In genomic region chr11:2963112-2963754, GRCh38 we compare ENCODE assay signal across 22 cellular contexts. TPM values are rescaled to one million over a fixed set of nuclear protein-coding genes. Genes with fewer than 3 reads are reported as not detected.
DNase-seq lines count a peak whose midpoint lies in the region; ATAC-seq and TF ChIP-seq lines count a peak whose summit lies in the region.
"Had no signal": no experiment of that assay in that cellular context is flagged by ENCODE, and none has a peak within 500 bp of the region (broad histone marks: within the 10 kb centered on the region; RNA-seq: fewer than 3 reads in every experiment).

No MANE protein-coding gene starts in this region.

- H2BK12ac ChIP-seq in mesenchymal stem cell (ENCODE audit: low read length in 2 of 2) = no peak overlapping the region

- POLR2A ChIA-PET in activated CD8-positive, alpha-beta T cell treated with anti-CD3 and anti-CD28 coated beads for 36 hours (lab: Charles Lee) = interaction anchor here (1.0 to 1.3 kb wide), 2 partner anchors 18 to 74 kb away, joined by 3 to 5 read pairs; no protein-coding TSS in a partner anchor

- no peak overlapping the region for H2BK5ac ChIP-seq in mesenchymal stem cell (ENCODE audit: low read depth, low read length, poor library complexity, severe bottlenecking)

- H3K23ac ChIP-seq in mesenchymal stem cell (ENCODE audit: low read length in 2 of 2) = no peak overlapping the region

- no peaks in the 10 kb centered on the region for H3K9me3 Mint-ChIP-seq in activated T-cell treated with anti-CD3 and anti-CD28 coated beads, Interleukin-2, amount 50 U/mL, for 72 hours
- no peaks in the 10 kb centered on the region for H3K9me3 Mint-ChIP-seq in activated T-cell treated with anti-CD3 and anti-CD28 coated beads, Interleukin-2, amount 50 U/mL, for 4 hours
- H3K9me3 Mint-ChIP-seq in CD4-positive, CD25-positive, alpha-beta regulatory T cell = no peaks in the 10 kb centered on the region
- no peaks in the 10 kb centered on the region for H3K9me3 Mint-ChIP-seq in activated CD8-positive, alpha-beta T cell treated with anti-CD3 and anti-CD28 coated beads for 36 hours
- no peaks in the 10 kb centered on the region for H3K9me3 Mint-ChIP-seq in nephron progenitor cell
- H3K9me3 Mint-ChIP-seq: T-helper 1 cell treated with Interleukin-12 subunit alpha and Interleukin-12 subunit beta and Interleukin-4 antibody, amounts not matched to agents 30 μg/mL and 1 μg/mL, for 36 hours had no signal

- H3K4ac ChIP-seq in mesenchymal stem cell (ENCODE audit: low read depth in 1 of 2, low read length in 2 of 2) = no peak overlapping the region

- no peak overlapping the region for H3K9ac ChIP-seq in mesenchymal stem cell (ENCODE audit: low read length)

- no peaks in the 10 kb centered on the region for H3K27me3 Mint-ChIP-seq in activated T-cell treated with anti-CD3 and anti-CD28 coated beads, Interleukin-2, amount 50 U/mL, for 72 hours (ENCODE audit: low read depth)
- H3K27me3 Mint-ChIP-seq in activated T-cell treated with anti-CD3 and anti-CD28 coated beads, Interleukin-2, amount 50 U/mL, for 4 hours (ENCODE audit: low read depth) = no peaks in the 10 kb centered on the region
- no peaks in the 10 kb centered on the region for H3K27me3 Mint-ChIP-seq in CD4-positive, CD25-positive, alpha-beta regulatory T cell
- no peaks in the 10 kb centered on the region for H3K27me3 Mint-ChIP-seq in activated CD8-positive, alpha-beta T cell treated with anti-CD3 and anti-CD28 coated beads for 36 hours
- H3K27me3 Mint-ChIP-seq in nephron progenitor cell (ENCODE audit: low read depth, poor library complexity) = no peaks in the 10 kb centered on the region

- no peak overlapping the region for H2BK15ac ChIP-seq in mesenchymal stem cell (ENCODE audit: low read depth, poor library complexity, severe bottlenecking)

- H3K27ac Mint-ChIP-seq in activated T-cell treated with anti-CD3 and anti-CD28 coated beads, Interleukin-2, amount 50 U/mL, for 72 hours = peak overlapping the region; percentile 77
- peak overlapping the region in 2 of 3 donors; percentile 27 to 35 for H3K27ac Mint-ChIP-seq in CD4-positive, CD25-positive, alpha-beta regulatory T cell
- peak overlapping the region; percentile 61 for H3K27ac Mint-ChIP-seq in activated CD8-positive, alpha-beta T cell treated with anti-CD3 and anti-CD28 coated beads for 36 hours
- H3K27ac Mint-ChIP-seq in nephron progenitor cell = no peak overlapping the region
- H3K27ac Mint-ChIP-seq: T-helper 1 cell treated with Interleukin-12 subunit alpha and Interleukin-12 subunit beta and Interleukin-4 antibody, amounts not matched to agents 30 μg/mL and 1 μg/mL, for 36 hours had no signal

- H3K4me1 ChIP-seq in CD4-positive, CD25-positive, alpha-beta regulatory T cell (ENCODE audit: control insufficient read depth, insufficient read depth, low read length, poor library complexity, severe bottlenecking) = no peaks in the 10 kb centered on the region
- peaks cover 5% of the 10 kb centered on the region for H3K4me1 ChIP-seq in mesenchymal stem cell (ENCODE audit: control insufficient read depth, insufficient read depth, low read depth, low read length)
- H3K4me1 ChIP-seq: BE2C had no signal

- peak; percentile 14 to 16 for ATAC-seq in activated T-cell treated with anti-CD3 and anti-CD28 coated beads, Interleukin-2, amount 50 U/mL, for 72 hours (replicated peaks in 1 of 2)
- no peak for ATAC-seq in activated T-cell treated with anti-CD3 and anti-CD28 coated beads, Interleukin-2, amount 50 U/mL, for 4 hours
- peak in 1 of 2 donors; percentile 37 for ATAC-seq in CD4-positive, CD25-positive, alpha-beta regulatory T cell (ENCODE audit: low read depth in 2 of 2)
- no peak for ATAC-seq in activated CD8-positive, alpha-beta T cell treated with anti-CD3 and anti-CD28 coated beads for 36 hours
- ATAC-seq in GM18861 (IDR thresholded peaks at IDR 0.05; ENCODE audit: unreplicated experiment) = no peak

- H3K36me3 Mint-ChIP-seq in activated T-cell treated with anti-CD3 and anti-CD28 coated beads, Interleukin-2, amount 50 U/mL, for 72 hours (ENCODE audit: insufficient read depth in 2 of 2) = peaks cover 21 to 68% of the 10 kb centered on the region in 2 donors
- peaks cover 72% of the 10 kb centered on the region for H3K36me3 Mint-ChIP-seq in activated T-cell treated with anti-CD3 and anti-CD28 coated beads, Interleukin-2, amount 50 U/mL, for 4 hours (ENCODE audit: insufficient read depth)
- peaks cover 82% of the 10 kb centered on the region for H3K36me3 Mint-ChIP-seq in CD4-positive, CD25-positive, alpha-beta regulatory T cell
- H3K36me3 Mint-ChIP-seq in activated CD8-positive, alpha-beta T cell treated with anti-CD3 and anti-CD28 coated beads for 36 hours (ENCODE audit: low read depth) = peaks cover 82% of the 10 kb centered on the region
- H3K36me3 Mint-ChIP-seq in nephron progenitor cell (ENCODE audit: low read depth) = peaks cover 91% of the 10 kb centered on the region

- H3K14ac ChIP-seq in mesenchymal stem cell (ENCODE audit: low read length in 2 of 2) = no peak overlapping the region

- H2AFZ ChIP-seq in mesenchymal stem cell (ENCODE audit: low read depth, low read length) = no peak overlapping the region

- H3K79me1 ChIP-seq in mesenchymal stem cell (replicated peaks; ENCODE audit: low read length, poor library complexity, severe bottlenecking) = peaks cover 40% of the 10 kb centered on the region

- no peak overlapping the region for H3K18ac ChIP-seq in mesenchymal stem cell (ENCODE audit: low read depth in 1 of 2, low read length in 2 of 2)

- no peaks in the 10 kb centered on the region for H3K27me3 ChIP-seq in CD4-positive, CD25-positive, alpha-beta regulatory T cell (ENCODE audit: control insufficient read depth, insufficient read depth, low read length)
- no peaks in the 10 kb centered on the region for H3K27me3 ChIP-seq in mesenchymal stem cell (ENCODE audit: control insufficient read depth in 1 of 2, insufficient read depth in 1 of 2, low read length in 2 of 2)
- H3K27me3 ChIP-seq: BE2C, dorsolateral prefrontal cortex, heart left ventricle, testis had no signal

- 93% methylated on average over 7 of the region's 7 CpGs for WGBS in mesenchymal stem cell

- H3K4me3 Mint-ChIP-seq in activated T-cell treated with anti-CD3 and anti-CD28 coated beads, Interleukin-2, amount 50 U/mL, for 72 hours = no peak overlapping the region
- no peak overlapping the region for H3K4me3 Mint-ChIP-seq in activated T-cell treated with anti-CD3 and anti-CD28 coated beads, Interleukin-2, amount 50 U/mL, for 4 hours
- no peak overlapping the region for H3K4me3 Mint-ChIP-seq in CD4-positive, CD25-positive, alpha-beta regulatory T cell
- H3K4me3 Mint-ChIP-seq in activated CD8-positive, alpha-beta T cell treated with anti-CD3 and anti-CD28 coated beads for 36 hours = no peak overlapping the region
- no peak overlapping the region for H3K4me3 Mint-ChIP-seq in nephron progenitor cell
- H3K4me3 Mint-ChIP-seq: T-helper 1 cell treated with Interleukin-12 subunit alpha and Interleukin-12 subunit beta and Interleukin-4 antibody, amounts not matched to agents 30 μg/mL and 1 μg/mL, for 36 hours had no signal

- H3K4me3 ChIP-seq in CD4-positive, CD25-positive, alpha-beta regulatory T cell (ENCODE audit: low read depth, low read length) = no peak overlapping the region
- H3K4me3 ChIP-seq in mesenchymal stem cell (ENCODE audit: insufficient read depth in 1 of 2, low read depth in 1 of 2, low read length in 2 of 2) = no peak overlapping the region
- H3K4me3 ChIP-seq: dorsolateral prefrontal cortex, HAP-1, heart left ventricle, SK-N-MC, testis had no signal

- H3K36me3 ChIP-seq in CD4-positive, CD25-positive, alpha-beta regulatory T cell (ENCODE audit: control insufficient read depth, insufficient read depth, low read length) = peaks cover 96% of the 10 kb centered on the region
- H3K36me3 ChIP-seq in mesenchymal stem cell (ENCODE audit: control insufficient read depth in 1 of 2, insufficient read depth in 2 of 2, low read depth in 1 of 2, low read length in 2 of 2) = peaks cover 56 to 94% of the 10 kb centered on the region in 2 experiments

- intact Hi-C loops in activated CD8-positive, alpha-beta T cell treated with anti-CD3 and anti-CD28 coated beads for 36 hours (cut with micrococcal nuclease) = no loop called here

- H3K27ac ChIP-seq in CD4-positive, CD25-positive, alpha-beta regulatory T cell (ENCODE audit: insufficient read depth, low read length, poor library complexity, severe bottlenecking) = no peak overlapping the region
- H3K27ac ChIP-seq in mesenchymal stem cell (ENCODE audit: low read length, poor library complexity, severe bottlenecking) = no peak overlapping the region
- H3K27ac ChIP-seq: dorsolateral prefrontal cortex, heart left ventricle, SK-N-MC, testis had no signal

- no peaks in the 10 kb centered on the region for H3K9me3 ChIP-seq in CD4-positive, CD25-positive, alpha-beta regulatory T cell (ENCODE audit: control insufficient read depth in 2 of 2, low read length in 2 of 2)
- no peaks in the 10 kb centered on the region for H3K9me3 ChIP-seq in mesenchymal stem cell (ENCODE audit: control insufficient read depth, low read length)
- H3K9me3 ChIP-seq: BE2C, HAP-1, heart left ventricle, testis had no signal

- peaks cover 40% of the 10 kb centered on the region for H3K4me1 Mint-ChIP-seq in activated T-cell treated with anti-CD3 and anti-CD28 coated beads, Interleukin-2, amount 50 U/mL, for 72 hours (ENCODE audit: low read depth)
- H3K4me1 Mint-ChIP-seq in activated T-cell treated with anti-CD3 and anti-CD28 coated beads, Interleukin-2, amount 50 U/mL, for 4 hours (ENCODE audit: low read depth) = peaks cover 14% of the 10 kb centered on the region
- peaks cover 11 to 40% (median 17%) of the 10 kb centered on the region in 4 donors for H3K4me1 Mint-ChIP-seq in CD4-positive, CD25-positive, alpha-beta regulatory T cell
- peaks cover 36% of the 10 kb centered on the region for H3K4me1 Mint-ChIP-seq in activated CD8-positive, alpha-beta T cell treated with anti-CD3 and anti-CD28 coated beads for 36 hours (ENCODE audit: low read depth)
- no peaks in the 10 kb centered on the region for H3K4me1 Mint-ChIP-seq in nephron progenitor cell

- H3K4me2 ChIP-seq in mesenchymal stem cell (ENCODE audit: low read length, poor library complexity, severe bottlenecking) = no peak overlapping the region

- no peak for DNase-seq in activated T-cell treated with anti-CD3 and anti-CD28 coated beads, Interleukin-2, amount 50 U/mL, for 72 hours
- DNase-seq in activated T-cell treated with anti-CD3 and anti-CD28 coated beads, Interleukin-2, amount 50 U/mL, for 4 hours = no peak
- DNase-seq in CD4-positive, CD25-positive, alpha-beta regulatory T cell = no peak
- DNase-seq in activated CD8-positive, alpha-beta T cell treated with anti-CD3 and anti-CD28 coated beads for 36 hours = no peak
- DNase-seq in mesenchymal stem cell = no peak
- no peak for DNase-seq in activated gamma-delta T cell treated with Interleukin-2 at 50 U/mL for 16 hours
- no peak for DNase-seq in nephron progenitor cell
- DNase-seq: BE2C; dorsolateral prefrontal cortex; heart left ventricle; mesendoderm; NCI-H1092; NCI-H187 treated with DMSO at 0.1 percent for 48 hours; NCI-H526; occipital lobe; small intestine; stimulated activated CD4-positive, alpha-beta T cell treated with anti-CD3 and anti-CD28 coated beads, Interleukin-1b, Interleukin-23, amount 100 ng/mL, for 48 hours; testis had no signal

- H2BK120ac ChIP-seq in mesenchymal stem cell (ENCODE audit: low read depth, low read length) = no peak overlapping the region

- peak overlapping the region; percentile 9 for H4K8ac ChIP-seq in mesenchymal stem cell (ENCODE audit: low read length)

- H4K91ac ChIP-seq in mesenchymal stem cell (ENCODE audit: low read length) = no peak overlapping the region

- no peak overlapping the region for H2AK5ac ChIP-seq in mesenchymal stem cell (ENCODE audit: low read length, severe bottlenecking)

- CTCF ChIA-PET in activated CD8-positive, alpha-beta T cell treated with anti-CD3 and anti-CD28 coated beads for 36 hours (lab: Charles Lee) = interaction anchor here (0.7 to 1.6 kb wide), 2 partner anchors 12 to 58 kb away, joined by 3 to 4 read pairs; no protein-coding TSS in a partner anchor

- TF ChIP-seq CTCF in activated CD8-positive, alpha-beta T cell treated with anti-CD3 and anti-CD28 coated beads for 36 hours (IDR thresholded peaks at IDR 0.05) = no peak
- no peak for TF ChIP-seq CTCF in nephron progenitor cell (IDR thresholded peaks at IDR 0.05)

RNA-seq across cellular contexts. Expression of gene NAP1L4, which starts 28.9 kb away (rescaled TPM):
- total RNA-seq in activated T-cell treated with anti-CD3 and anti-CD28 coated beads, Interleukin-2, amount 50 U/mL, for 72 hours = 100 to 1,000 TPM; 421 to 504 TPM
- total RNA-seq in activated T-cell treated with anti-CD3 and anti-CD28 coated beads, Interleukin-2, amount 50 U/mL, for 4 hours = 100 to 1,000 TPM; 194 to 201 (median 199) TPM
- 351 TPM for total RNA-seq in CD4-positive, CD25-positive, alpha-beta regulatory T cell
- polyA plus RNA-seq in CD4-positive, CD25-positive, alpha-beta regulatory T cell = 100 to 1,000 TPM; 210 to 266 (median 227) TPM
- 100 to 1,000 TPM; 212 to 223 TPM for total RNA-seq in activated CD8-positive, alpha-beta T cell treated with anti-CD3 and anti-CD28 coated beads for 36 hours
- polyA plus RNA-seq in mesenchymal stem cell (2013, experiment 1 of 2) = 67.4 TPM
- 68.8 TPM for polyA plus RNA-seq in mesenchymal stem cell (2013, experiment 2 of 2)

RNA-seq across cellular contexts. Expression of gene PHLDA2, which starts 34.0 kb away (rescaled TPM):
- 10 to 100 TPM in 1 of 2 donors, 1 to 10 TPM in 1; 3.4 to 12.3 TPM for total RNA-seq in activated T-cell treated with anti-CD3 and anti-CD28 coated beads, Interleukin-2, amount 50 U/mL, for 72 hours
- total RNA-seq in activated T-cell treated with anti-CD3 and anti-CD28 coated beads, Interleukin-2, amount 50 U/mL, for 4 hours = 10 to 100 TPM in 1 of 3 donors, 1 to 10 TPM in 2; 6.9 to 11.0 (median 8.6) TPM
- total RNA-seq in CD4-positive, CD25-positive, alpha-beta regulatory T cell = 1.3 TPM
- 1 to 10 TPM; 1.1 to 3.4 (median 1.4) TPM for polyA plus RNA-seq in CD4-positive, CD25-positive, alpha-beta regulatory T cell
- 1 to 10 TPM; 3.6 to 3.7 TPM for total RNA-seq in activated CD8-positive, alpha-beta T cell treated with anti-CD3 and anti-CD28 coated beads for 36 hours
- 272 TPM for polyA plus RNA-seq in mesenchymal stem cell (2013, experiment 1 of 2)
- polyA plus RNA-seq in mesenchymal stem cell (2013, experiment 2 of 2) = 276 TPM
- total RNA-seq: occipital lobe had no signal

Comparison
In these comparisons a context has a peak if more than half of its experiments do, and no peak if none do; other contexts are left out.
1. ATAC-seq: peak in activated T-cell treated with anti-CD3 and anti-CD28 coated beads, Interleukin-2, amount 50 U/mL, for 72 hours (2 of 2); none in activated T-cell treated with anti-CD3 and anti-CD28 coated beads, Interleukin-2, amount 50 U/mL, for 4 hours (0 of 2), activated CD8-positive, alpha-beta T cell treated with anti-CD3 and anti-CD28 coated beads for 36 hours (single experiment) and GM18861 (single experiment).